ENCODE assay signal across 2 cellular contexts in the genomic region with DNA sequence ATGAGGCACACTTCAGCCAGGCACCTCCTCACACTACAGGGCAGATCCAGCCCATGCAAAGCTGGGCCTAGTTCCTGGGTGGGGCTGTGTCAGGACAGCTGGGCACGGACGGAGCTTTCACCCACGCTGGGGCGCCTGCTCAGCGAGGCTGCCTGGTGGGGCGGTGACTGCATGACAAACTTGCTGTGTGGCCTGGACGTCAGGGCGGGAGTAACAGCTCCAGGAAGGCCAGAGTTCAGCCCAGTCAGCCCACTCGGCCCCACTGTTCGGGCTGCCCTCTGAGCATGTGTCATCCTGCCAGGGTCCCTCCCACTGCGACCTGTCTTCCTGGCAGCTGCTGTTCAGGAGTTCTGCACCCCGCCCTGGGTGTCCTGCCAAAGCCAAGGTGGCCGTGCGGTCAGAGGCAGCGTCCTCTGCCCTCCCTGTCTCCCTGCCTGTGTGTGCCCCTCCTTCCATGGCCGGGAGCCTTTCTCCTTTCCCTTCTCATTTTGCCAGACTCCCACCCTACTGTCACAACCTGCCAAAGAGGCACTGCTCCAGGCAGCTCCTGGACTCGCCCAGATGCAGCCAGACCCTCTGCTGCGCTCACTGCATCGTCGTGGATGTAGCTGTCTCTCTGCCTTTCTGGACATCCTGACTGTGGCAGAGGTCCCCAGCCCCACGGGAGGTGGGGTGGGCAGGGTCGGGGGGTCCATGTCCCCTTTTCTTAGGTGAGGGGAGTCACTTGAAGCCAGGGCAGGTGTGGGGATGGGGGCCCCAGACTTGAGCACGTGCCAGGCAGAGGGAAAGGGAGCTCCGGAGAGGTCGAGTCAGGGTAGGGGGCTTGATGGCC.
TF ChIP-seq lines count a peak whose summit lies in the region.

No MANE protein-coding gene starts in this region.

TF ChIP-seq in A549, 52 proteins besides CTCF, POLR2A, EP300 and RAD21:
- TF ChIP-seq, protein P1, sequence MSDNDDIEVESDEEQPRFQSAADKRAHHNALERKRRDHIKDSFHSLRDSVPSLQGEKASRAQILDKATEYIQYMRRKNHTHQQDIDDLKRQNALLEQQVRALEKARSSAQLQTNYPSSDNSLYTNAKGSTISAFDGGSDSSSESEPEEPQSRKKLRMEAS (IDR thresholded peaks at IDR 0.05), result peak; percentile 36; the same call in 1 of the 2 replicates
- no peak for TF ChIP-seq RARB (CRISPR knock-in tag; IDR thresholded peaks at IDR 0.05)

TF ChIP-seq in endothelial cell of umbilical vein, 7 proteins besides CTCF, POLR2A, EP300 and RAD21:
- TF ChIP-seq GATA2 (IDR thresholded peaks at IDR 0.05; ENCODE audit: insufficient read depth, insufficient read length, low read depth, low read length) (no peak), FOS (IDR thresholded peaks at IDR 0.05; ENCODE audit: borderline replicate concordance, insufficient read depth, low read length) (peak; percentile 42)
- TF ChIP-seq, protein P1 (IDR thresholded peaks at IDR 0.05; ENCODE audit: insufficient read depth, insufficient read length), result no peak
